16 cellular contexts compared by ENCODE assay signal in genomic region chr6:78829407-78829806, GRCh38.
"Had no signal": no experiment of that assay in that cellular context is flagged by ENCODE, and none has a peak within 500 bp of the region (broad histone marks: within the 10 kb centered on the region; RNA-seq: fewer than 3 reads in every experiment).

No MANE protein-coding gene starts in this region.

- DNase-seq: activated CD4-positive, alpha-beta T cell treated with anti-CD3 and anti-CD28 coated beads for 4 hours; activated CD8-positive, alpha-beta memory T cell treated with anti-CD3 and anti-CD28 coated beads, Interleukin-2, amount 50 U/mL, for 48 hours; activated CD8-positive, alpha-beta T cell treated with anti-CD3 and anti-CD28 coated beads, Interleukin-2, amount 10 ng/mL, durations not matched to agents 7 days and 5 days; activated naive CD4-positive, alpha-beta T cell; aorta; heart left ventricle; mammary epithelial cell; naive thymus-derived CD4-positive, alpha-beta T cell; posterior cingulate gyrus; WERI-Rb-1 had no signal

- ATAC-seq: activated CD8-positive, alpha-beta T cell treated with anti-CD3 and anti-CD28 coated beads, Interleukin-2, amount 10 ng/mL, durations not matched to agents 7 days and 5 days; heart left ventricle; naive thymus-derived CD4-positive, alpha-beta T cell; stimulated activated memory B cell treated with anti-CD40 and anti-IgM and Interleukin-4, amounts not matched to agents 10 μg/mL and 1 μg/mL and 100 μg/mL, for 72 hours had no signal

- H3K27ac ChIP-seq: heart left ventricle, right atrium auricular region, tibial nerve, WERI-Rb-1 had no signal

- H3K9me3 ChIP-seq: right atrium auricular region, tibial nerve had no signal

- H3K36me3 ChIP-seq: heart left ventricle, right atrium auricular region, tibial nerve, WERI-Rb-1 had no signal

- H3K4me3 ChIP-seq: heart left ventricle, right atrium auricular region, smooth muscle cell, tibial nerve had no signal

- H3K27me3 ChIP-seq: heart left ventricle, right atrium auricular region, tibial nerve had no signal

- FAIRE-seq: bronchial epithelial cell, frontal cortex had no signal
